ENCODE assay signal across 31 cellular contexts in genomic region chr4:75042601-75043208, GRCh38.
"Had no signal": no experiment of that assay in that cellular context is flagged by ENCODE, and none has a peak within 500 bp of the region (broad histone marks: within the 10 kb centered on the region; RNA-seq: fewer than 3 reads in every experiment).

No MANE protein-coding gene starts in this region.

- H3K9me3 Mint-ChIP-seq: endodermal cell; stimulated activated naive CD8-positive, alpha-beta T cell treated with anti-CD3 and anti-CD28 coated beads, Interleukin-15, amount 100 ng/mL, for 72 hours had no signal

- H3K4me1 ChIP-seq: gastrocnemius medialis, lower lobe of right lung, parathyroid adenoma, right lobe of liver, suprapubic skin had no signal

- H3K36me3 Mint-ChIP-seq: natural killer cell treated with Interleukin-12 subunit alpha and Interleukin-12 subunit beta and Interleukin-15 and Interleukin-18, amount 100 ng/mL, for 72 hours had no signal

- H3K27me3 ChIP-seq: gastrocnemius medialis, heart left ventricle, hepatocyte, neutrophil, right lobe of liver, suprapubic skin, thyroid gland had no signal

- FAIRE-seq: colon, islet of Langerhans, small intestine had no signal

- H3K27ac ChIP-seq: epithelial cell of prostate, gastrocnemius medialis, heart left ventricle, hepatocyte, left ventricle myocardium inferior, lower lobe of right lung, neutrophil, parathyroid adenoma, right lobe of liver, suprapubic skin had no signal

- H3K4me1 Mint-ChIP-seq: neural crest cell; stimulated activated naive CD8-positive, alpha-beta T cell treated with anti-CD3 and anti-CD28 coated beads, Interleukin-15, amount 100 ng/mL, for 72 hours had no signal

- H3K27me3 Mint-ChIP-seq: naive B cell; natural killer cell treated with Interleukin-12 subunit alpha and Interleukin-12 subunit beta and Interleukin-15 and Interleukin-18, amount 100 ng/mL, for 72 hours; progenitor cell of endocrine pancreas; stimulated activated naive CD8-positive, alpha-beta T cell treated with anti-CD3 and anti-CD28 coated beads, Interleukin-15, amount 100 ng/mL, for 72 hours had no signal

- H3K4me3 ChIP-seq: gastrocnemius medialis, heart left ventricle, hepatocyte, left ventricle myocardium inferior, lower lobe of right lung, right lobe of liver, suprapubic skin, thyroid gland had no signal

- ATAC-seq: esophagus mucosa; gastrocnemius medialis; heart left ventricle; left cardiac atrium; lower lobe of right lung; natural killer cell treated with Interleukin-12 subunit alpha and Interleukin-12 subunit beta and Interleukin-15 and Interleukin-18, amount 100 ng/mL, for 72 hours; right lobe of liver; stimulated activated naive CD8-positive, alpha-beta T cell treated with anti-CD3 and anti-CD28 coated beads, Interleukin-15, amount 100 ng/mL, for 72 hours had no signal

- H3K27ac Mint-ChIP-seq: dendritic cell treated with granulocyte-macrophage colony-stimulating factor and Interleukin-4, amounts not matched to agents 40 ng/mL and 50 ng/mL, for 4 days; endodermal cell; natural killer cell treated with Interleukin-12 subunit alpha and Interleukin-12 subunit beta and Interleukin-15 and Interleukin-18, amount 100 ng/mL, for 72 hours; progenitor cell of endocrine pancreas; stimulated activated naive CD8-positive, alpha-beta T cell treated with anti-CD3 and anti-CD28 coated beads, Interleukin-15, amount 100 ng/mL, for 72 hours had no signal

- H3K36me3 ChIP-seq: gastrocnemius medialis, left ventricle myocardium inferior, neutrophil, right lobe of liver, suprapubic skin had no signal

- DNase-seq: effector CD8-positive, alpha-beta T cell; endodermal cell; foreskin fibroblast; gastrocnemius medialis; heart left ventricle; left cardiac atrium; left ventricle myocardium inferior; lower lobe of right lung; naive B cell; right lobe of liver; small intestine; stimulated activated CD4-positive, alpha-beta T cell treated with anti-CD3 and anti-CD28 coated beads, Interleukin-12 subunit alpha, Interleukin-12 subunit beta, amount 100 ng/mL, for 4 hours; stimulated activated CD4-positive, alpha-beta T cell treated with anti-CD3 and anti-CD28 coated beads, Interleukin-1b, Interleukin-23, amount 100 ng/mL, for 48 hours; stimulated activated CD4-positive, alpha-beta T cell treated with anti-CD3 and anti-CD28 coated beads, Interleukin-4, amount 100 ng/mL, for 1 hour; stimulated activated CD8-positive, alpha-beta memory T cell treated with anti-CD3 and anti-CD28 coated beads, Interleukin-4, amount 100 ng/mL, for 48 hours; stimulated activated naive CD4-positive, alpha-beta T cell; stimulated activated naive CD8-positive, alpha-beta T cell treated with anti-CD3 and anti-CD28 coated beads, Interleukin-15, amount 100 ng/mL, for 72 hours; thyroid gland; trophoblast cell had no signal

- H3K9me3 ChIP-seq: gastrocnemius medialis, heart left ventricle, left ventricle myocardium inferior, lower lobe of right lung, neutrophil, right lobe of liver, suprapubic skin, thyroid gland had no signal

- H3K4me3 Mint-ChIP-seq: dendritic cell treated with granulocyte-macrophage colony-stimulating factor and Interleukin-4, amounts not matched to agents 40 ng/mL and 50 ng/mL, for 4 days; endodermal cell; naive B cell; natural killer cell treated with Interleukin-12 subunit alpha and Interleukin-12 subunit beta and Interleukin-15 and Interleukin-18, amount 100 ng/mL, for 72 hours; neural crest cell; stimulated activated naive CD8-positive, alpha-beta T cell treated with anti-CD3 and anti-CD28 coated beads, Interleukin-15, amount 100 ng/mL, for 72 hours had no signal
